8 cellular contexts compared by ENCODE assay signal in genomic region chr11:95138448-95138847, GRCh38. TPM values are rescaled to one million over a fixed set of nuclear protein-coding genes. Genes with fewer than 3 reads are reported as not detected.
DNase-seq lines count a peak whose midpoint lies in the region; ATAC-seq and TF ChIP-seq lines count a peak whose summit lies in the region.

No MANE protein-coding gene starts in this region.

- DNase-seq in GM23338 (ENCODE audit: low spot score) (no peak), NB4 (ENCODE audit: low read depth) (no peak), fibroblast of peridontal ligament (ENCODE audit: extremely low read depth) (peak; percentile 53), uterus (no peak), NCI-H526 treated with DMSO at 0.1 percent for 48 hours (lab: John Stamatoyannopoulos, UW) (no peak), anterior cingulate cortex (lab: John Stamatoyannopoulos, UW) (no peak)
- no peak for DNase-seq in effector CD4-positive, alpha-beta T cell

- H3K4me1 ChIP-seq in GM23338 (ENCODE audit: insufficient read depth) (no peaks in the 10 kb centered on the region), uterus (no peaks in the 10 kb centered on the region)

- ATAC-seq in GM18517 (IDR thresholded peaks at IDR 0.05; ENCODE audit: unreplicated experiment) = peak; percentile 83
- no peak for ATAC-seq in GM23338

- no peaks in the 10 kb centered on the region for H3K9me3 Mint-ChIP-seq in GM23338

- no peaks in the 10 kb centered on the region for H3F3A ChIP-seq in GM23338 (replicated peaks; ENCODE audit: low read depth)

- no peaks in the 10 kb centered on the region for H3K79me2 ChIP-seq in GM23338 (replicated peaks; ENCODE audit: insufficient read depth)

- H4K20me1 ChIP-seq in GM23338 (replicated peaks; ENCODE audit: insufficient read depth) = 0 out of 2 replicates have a peak, but pooled peaks cover 2% of the 10 kb centered on the region

- H3K27me3 ChIP-seq in GM23338 (ENCODE audit: insufficient read depth) (peaks cover 11% of the 10 kb centered on the region; the same call in 1 of the 2 replicates), uterus (no peaks in the 10 kb centered on the region)

- H3K4me3 Mint-ChIP-seq in GM23338 = no peak overlapping the region

- H3K36me3 ChIP-seq in GM23338 (ENCODE audit: insufficient read depth) (no peaks in the 10 kb centered on the region), uterus (no peaks in the 10 kb centered on the region)

- no peaks in the 10 kb centered on the region for H3K4me1 Mint-ChIP-seq in GM23338

- H3K27ac ChIP-seq in GM23338 (ENCODE audit: low read depth) (no peak overlapping the region), uterus (no peak overlapping the region)

- no peaks in the 10 kb centered on the region for H3K9me3 ChIP-seq in uterus

- H3K27me3 Mint-ChIP-seq in GM23338 (ENCODE audit: insufficient read depth, low read depth, poor library complexity) = no peaks in the 10 kb centered on the region

- intact Hi-C loops in uterus (cut with DNase I; ENCODE audit: low total_unique reads) = no loop called here

- no peak overlapping the region for H2AFZ ChIP-seq in GM23338

- no peaks in the 10 kb centered on the region for H3K36me3 Mint-ChIP-seq in GM23338 (ENCODE audit: low read depth)

- no peaks in the 10 kb centered on the region for H3K9me2 ChIP-seq in GM23338 (ENCODE audit: insufficient read depth)

- H3K27ac Mint-ChIP-seq in GM23338 = no peak overlapping the region

- TF ChIP-seq CTCF in GM23338 (conservative IDR thresholded peaks at IDR 0.05; ENCODE audit: low read depth in 2 of 2) = peak; percentile 12 to 42; a peak in 2 of 4 replicates
- TF ChIP-seq CTCF in NB4 (IDR thresholded peaks at IDR 0.05; ENCODE audit: low read depth, low read length) = peak; percentile 26
- peak; percentile 15 to 41 (median 20) for TF ChIP-seq CTCF in uterus (IDR thresholded peaks at IDR 0.05)

- H3K4me2 ChIP-seq in GM23338 = no peak overlapping the region

- no peak for TF ChIP-seq POLR2A in NB4 (IDR thresholded peaks at IDR 0.05; ENCODE audit: extremely low read depth, insufficient read length)
- no peak for TF ChIP-seq POLR2A in uterus (IDR thresholded peaks at IDR 0.05)

- H3K4me3 ChIP-seq in GM23338 = no peak overlapping the region
- H3K4me3 ChIP-seq in NB4 (ENCODE audit: low read depth, low read length) = no peak overlapping the region
- H3K4me3 ChIP-seq in uterus = no peak overlapping the region

TF ChIP-seq in GM23338, 12 proteins besides CTCF, POLR2A, EP300 and RAD21 (continues in another document):
- no peak for TF ChIP-seq ZNF114 (CRISPR knock-in tag; IDR thresholded peaks at IDR 0.05)
- no peak for TF ChIP-seq NANOG (IDR thresholded peaks at IDR 0.05; ENCODE audit: borderline replicate concordance)
- no peak for TF ChIP-seq EZH2phosphoT487 (IDR thresholded peaks at IDR 0.05; ENCODE audit: unreplicated experiment)
- TF ChIP-seq, protein P1, sequence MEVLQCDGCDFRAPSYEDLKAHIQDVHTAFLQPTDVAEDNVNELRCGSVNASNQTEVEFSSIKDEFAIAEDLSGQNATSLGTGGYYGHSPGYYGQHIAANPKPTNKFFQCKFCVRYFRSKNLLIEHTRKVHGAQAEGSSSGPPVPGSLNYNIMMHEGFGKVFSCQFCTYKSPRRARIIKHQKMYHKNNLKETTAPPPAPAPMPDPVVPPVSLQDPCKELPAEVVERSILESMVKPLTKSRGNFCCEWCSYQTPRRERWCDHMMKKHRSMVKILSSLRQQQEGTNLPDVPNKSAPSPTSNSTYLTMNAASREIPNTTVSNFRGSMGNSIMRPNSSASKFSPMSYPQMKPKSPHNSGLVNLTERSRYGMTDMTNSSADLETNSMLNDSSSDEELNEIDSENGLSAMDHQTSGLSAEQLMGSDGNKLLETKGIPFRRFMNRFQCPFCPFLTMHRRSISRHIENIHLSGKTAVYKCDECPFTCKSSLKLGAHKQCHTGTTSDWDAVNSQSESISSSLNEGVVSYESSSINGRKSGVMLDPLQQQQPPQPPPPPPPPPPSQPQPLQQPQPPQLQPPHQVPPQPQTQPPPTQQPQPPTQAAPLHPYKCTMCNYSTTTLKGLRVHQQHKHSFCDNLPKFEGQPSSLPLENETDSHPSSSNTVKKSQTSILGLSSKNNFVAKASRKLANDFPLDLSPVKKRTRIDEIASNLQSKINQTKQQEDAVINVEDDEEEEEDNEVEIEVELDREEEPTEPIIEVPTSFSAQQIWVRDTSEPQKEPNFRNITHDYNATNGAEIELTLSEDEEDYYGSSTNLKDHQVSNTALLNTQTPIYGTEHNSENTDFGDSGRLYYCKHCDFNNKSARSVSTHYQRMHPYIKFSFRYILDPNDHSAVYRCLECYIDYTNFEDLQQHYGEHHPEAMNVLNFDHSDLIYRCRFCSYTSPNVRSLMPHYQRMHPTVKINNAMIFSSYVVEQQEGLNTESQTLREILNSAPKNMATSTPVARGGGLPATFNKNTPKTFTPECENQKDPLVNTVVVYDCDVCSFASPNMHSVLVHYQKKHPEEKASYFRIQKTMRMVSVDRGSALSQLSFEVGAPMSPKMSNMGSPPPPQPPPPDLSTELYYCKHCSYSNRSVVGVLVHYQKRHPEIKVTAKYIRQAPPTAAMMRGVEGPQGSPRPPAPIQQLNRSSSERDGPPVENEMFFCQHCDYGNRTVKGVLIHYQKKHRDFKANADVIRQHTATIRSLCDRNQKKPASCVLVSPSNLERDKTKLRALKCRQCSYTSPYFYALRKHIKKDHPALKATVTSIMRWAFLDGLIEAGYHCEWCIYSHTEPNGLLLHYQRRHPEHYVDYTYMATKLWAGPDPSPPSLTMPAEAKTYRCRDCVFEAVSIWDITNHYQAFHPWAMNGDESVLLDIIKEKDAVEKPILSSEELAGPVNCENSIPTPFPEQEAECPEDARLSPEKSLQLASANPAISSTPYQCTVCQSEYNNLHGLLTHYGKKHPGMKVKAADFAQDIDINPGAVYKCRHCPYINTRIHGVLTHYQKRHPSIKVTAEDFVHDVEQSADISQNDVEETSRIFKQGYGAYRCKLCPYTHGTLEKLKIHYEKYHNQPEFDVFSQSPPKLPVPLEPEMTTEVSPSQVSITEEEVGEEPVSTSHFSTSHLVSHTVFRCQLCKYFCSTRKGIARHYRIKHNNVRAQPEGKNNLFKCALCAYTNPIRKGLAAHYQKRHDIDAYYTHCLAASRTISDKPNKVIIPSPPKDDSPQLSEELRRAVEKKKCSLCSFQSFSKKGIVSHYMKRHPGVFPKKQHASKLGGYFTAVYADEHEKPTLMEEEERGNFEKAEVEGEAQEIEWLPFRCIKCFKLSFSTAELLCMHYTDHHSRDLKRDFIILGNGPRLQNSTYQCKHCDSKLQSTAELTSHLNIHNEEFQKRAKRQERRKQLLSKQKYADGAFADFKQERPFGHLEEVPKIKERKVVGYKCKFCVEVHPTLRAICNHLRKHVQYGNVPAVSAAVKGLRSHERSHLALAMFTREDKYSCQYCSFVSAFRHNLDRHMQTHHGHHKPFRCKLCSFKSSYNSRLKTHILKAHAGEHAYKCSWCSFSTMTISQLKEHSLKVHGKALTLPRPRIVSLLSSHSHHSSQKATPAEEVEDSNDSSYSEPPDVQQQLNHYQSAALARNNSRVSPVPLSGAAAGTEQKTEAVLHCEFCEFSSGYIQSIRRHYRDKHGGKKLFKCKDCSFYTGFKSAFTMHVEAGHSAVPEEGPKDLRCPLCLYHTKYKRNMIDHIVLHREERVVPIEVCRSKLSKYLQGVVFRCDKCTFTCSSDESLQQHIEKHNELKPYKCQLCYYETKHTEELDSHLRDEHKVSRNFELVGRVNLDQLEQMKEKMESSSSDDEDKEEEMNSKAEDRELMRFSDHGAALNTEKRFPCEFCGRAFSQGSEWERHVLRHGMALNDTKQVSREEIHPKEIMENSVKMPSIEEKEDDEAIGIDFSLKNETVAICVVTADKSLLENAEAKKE (CRISPR knock-in tag; IDR thresholded peaks at IDR 0.05) = no peak
- no peak for TF ChIP-seq JUNB (IDR thresholded peaks at IDR 0.05; ENCODE audit: unreplicated experiment)
- TF ChIP-seq STAT1 (IDR thresholded peaks at IDR 0.05; ENCODE audit: unreplicated experiment) = no peak
- TF ChIP-seq, protein P2, sequence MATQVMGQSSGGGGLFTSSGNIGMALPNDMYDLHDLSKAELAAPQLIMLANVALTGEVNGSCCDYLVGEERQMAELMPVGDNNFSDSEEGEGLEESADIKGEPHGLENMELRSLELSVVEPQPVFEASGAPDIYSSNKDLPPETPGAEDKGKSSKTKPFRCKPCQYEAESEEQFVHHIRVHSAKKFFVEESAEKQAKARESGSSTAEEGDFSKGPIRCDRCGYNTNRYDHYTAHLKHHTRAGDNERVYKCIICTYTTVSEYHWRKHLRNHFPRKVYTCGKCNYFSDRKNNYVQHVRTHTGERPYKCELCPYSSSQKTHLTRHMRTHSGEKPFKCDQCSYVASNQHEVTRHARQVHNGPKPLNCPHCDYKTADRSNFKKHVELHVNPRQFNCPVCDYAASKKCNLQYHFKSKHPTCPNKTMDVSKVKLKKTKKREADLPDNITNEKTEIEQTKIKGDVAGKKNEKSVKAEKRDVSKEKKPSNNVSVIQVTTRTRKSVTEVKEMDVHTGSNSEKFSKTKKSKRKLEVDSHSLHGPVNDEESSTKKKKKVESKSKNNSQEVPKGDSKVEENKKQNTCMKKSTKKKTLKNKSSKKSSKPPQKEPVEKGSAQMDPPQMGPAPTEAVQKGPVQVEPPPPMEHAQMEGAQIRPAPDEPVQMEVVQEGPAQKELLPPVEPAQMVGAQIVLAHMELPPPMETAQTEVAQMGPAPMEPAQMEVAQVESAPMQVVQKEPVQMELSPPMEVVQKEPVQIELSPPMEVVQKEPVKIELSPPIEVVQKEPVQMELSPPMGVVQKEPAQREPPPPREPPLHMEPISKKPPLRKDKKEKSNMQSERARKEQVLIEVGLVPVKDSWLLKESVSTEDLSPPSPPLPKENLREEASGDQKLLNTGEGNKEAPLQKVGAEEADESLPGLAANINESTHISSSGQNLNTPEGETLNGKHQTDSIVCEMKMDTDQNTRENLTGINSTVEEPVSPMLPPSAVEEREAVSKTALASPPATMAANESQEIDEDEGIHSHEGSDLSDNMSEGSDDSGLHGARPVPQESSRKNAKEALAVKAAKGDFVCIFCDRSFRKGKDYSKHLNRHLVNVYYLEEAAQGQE (IDR thresholded peaks at IDR 0.05; ENCODE audit: unreplicated experiment) = no peak
- TF ChIP-seq CREB1 (CRISPR knock-in tag; IDR thresholded peaks at IDR 0.05; ENCODE audit: low read depth) = no peak
- no peak for TF ChIP-seq POLR2AphosphoS5 (IDR thresholded peaks at IDR 0.05; ENCODE audit: low read depth)
- TF ChIP-seq, protein P3, sequence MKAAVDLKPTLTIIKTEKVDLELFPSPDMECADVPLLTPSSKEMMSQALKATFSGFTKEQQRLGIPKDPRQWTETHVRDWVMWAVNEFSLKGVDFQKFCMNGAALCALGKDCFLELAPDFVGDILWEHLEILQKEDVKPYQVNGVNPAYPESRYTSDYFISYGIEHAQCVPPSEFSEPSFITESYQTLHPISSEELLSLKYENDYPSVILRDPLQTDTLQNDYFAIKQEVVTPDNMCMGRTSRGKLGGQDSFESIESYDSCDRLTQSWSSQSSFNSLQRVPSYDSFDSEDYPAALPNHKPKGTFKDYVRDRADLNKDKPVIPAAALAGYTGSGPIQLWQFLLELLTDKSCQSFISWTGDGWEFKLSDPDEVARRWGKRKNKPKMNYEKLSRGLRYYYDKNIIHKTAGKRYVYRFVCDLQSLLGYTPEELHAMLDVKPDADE (IDR thresholded peaks at IDR 0.05) = no peak

RNA-seq across cellular contexts. Expression of gene ENDOD1, which starts 48.8 kb away (rescaled TPM):
- 4.0 and 4.4 TPM in 2 replicates for total RNA-seq in GM23338 (2014; rRNA removed; shearing (Covaris generic))
- 0.76 and 1.1 TPM in 2 replicates for polyA plus RNA-seq in GM23338 (2016; fragmentation: Nextera tagmentation; extraction: Ambion mirVana)
- 10 to 100 TPM; 35.0 to 82.9 (median 60.0) TPM for total RNA-seq in uterus
